8 cellular contexts compared by ENCODE assay signal in genomic region chr6:21586760-21587181, GRCh38. TPM values are rescaled to one million over a fixed set of nuclear protein-coding genes. Genes with fewer than 3 reads are reported as not detected.
DNase-seq lines count a peak whose midpoint lies in the region; ATAC-seq and TF ChIP-seq lines count a peak whose summit lies in the region.

No MANE protein-coding gene starts in this region.

- H3K4me1 Mint-ChIP-seq in activated CD8-positive, alpha-beta T cell treated with anti-CD3 and anti-CD28 coated beads for 36 hours (ENCODE audit: low read depth), result peaks cover 7% of the 10 kb centered on the region

- H3K4me3 Mint-ChIP-seq in activated CD8-positive, alpha-beta T cell treated with anti-CD3 and anti-CD28 coated beads for 36 hours, result peak overlapping the region; percentile 85

- H3K4me3 ChIP-seq in GM06990 (replicated peaks; ENCODE audit: low read depth, low read length) (peak overlapping the region; percentile 82), right atrium auricular region (peak overlapping the region; percentile 57 to 71), skeletal muscle tissue (ENCODE audit: low read length in 3 of 3) (peak overlapping the region; percentile 77 to 97 (median 95))

- intact Hi-C loops in activated CD8-positive, alpha-beta T cell treated with anti-CD3 and anti-CD28 coated beads for 36 hours (cut with micrococcal nuclease), result loop anchor here (5.0 kb wide), 2 partner anchors 149 to 1024 kb away; no protein-coding TSS in a partner anchor

- CTCF ChIA-PET in activated CD8-positive, alpha-beta T cell treated with anti-CD3 and anti-CD28 coated beads for 36 hours (lab: Charles Lee), result no interaction called here
- CTCF ChIA-PET in HEK293T (lab: Yijun Ruan, JAX), result no interaction called here

- no peak overlapping the region for H3K27ac Mint-ChIP-seq in activated CD8-positive, alpha-beta T cell treated with anti-CD3 and anti-CD28 coated beads for 36 hours

- peak; percentile 15 for ATAC-seq in HG02678 (IDR thresholded peaks at IDR 0.05; ENCODE audit: unreplicated experiment)
- no peak for ATAC-seq in activated CD8-positive, alpha-beta T cell treated with anti-CD3 and anti-CD28 coated beads for 36 hours

- H3K27me3 ChIP-seq in GM06990 (replicated peaks; ENCODE audit: control insufficient read depth, insufficient read depth, low read length) (no peaks in the 10 kb centered on the region), right atrium auricular region (no peaks in the 10 kb centered on the region), skeletal muscle tissue (ENCODE audit: control insufficient read depth in 3 of 3, insufficient read depth in 3 of 3, low read length in 3 of 3) (no peaks in the 10 kb centered on the region)

- no peak for TF ChIP-seq CTCF in GM06990 (IDR thresholded peaks at IDR 0.05; ENCODE audit: insufficient read depth, low read length, poor library complexity, severe bottlenecking)
- TF ChIP-seq CTCF in activated CD8-positive, alpha-beta T cell treated with anti-CD3 and anti-CD28 coated beads for 36 hours (IDR thresholded peaks at IDR 0.05), result no peak
- TF ChIP-seq CTCF in right atrium auricular region (IDR thresholded peaks at IDR 0.05), result no peak

- DNase-seq in GM06990 (ENCODE audit: extremely low read depth, insufficient read length), result no peak
- peak; percentile 2 for DNase-seq in activated CD8-positive, alpha-beta T cell treated with anti-CD3 and anti-CD28 coated beads for 36 hours
- DNase-seq in right atrium auricular region (ENCODE audit: low spot score), result peak; percentile 62
- DNase-seq in Kasumi-1 (lab: John Stamatoyannopoulos, UW), result no peak
- DNase-seq in AG08396 (ENCODE audit: low spot score), result no peak
- no peak for DNase-seq in HEK293T (ENCODE audit: extremely low spot score)

- H3K9me3 ChIP-seq in right atrium auricular region (peaks cover 0 to 10% of the 10 kb centered on the region in 2 donors), skeletal muscle tissue (ENCODE audit: control insufficient read depth in 3 of 3, low read length in 3 of 3) (peaks cover 0 to 2% (median 0%) of the 10 kb centered on the region in 3 donors)

- H3K4me1 ChIP-seq in right atrium auricular region (peaks cover 0 to 10% of the 10 kb centered on the region in 2 donors), skeletal muscle tissue (ENCODE audit: control insufficient read depth in 3 of 3, insufficient read depth in 3 of 3, low read length in 3 of 3) (peaks cover 6 to 20% (median 12%) of the 10 kb centered on the region in 3 donors)

- POLR2A ChIA-PET in activated CD8-positive, alpha-beta T cell treated with anti-CD3 and anti-CD28 coated beads for 36 hours (lab: Charles Lee), result no interaction called here
- POLR2A ChIA-PET in HEK293T (lab: Yijun Ruan, JAX), result interaction anchor here (1.0 to 1.9 kb wide), 3 partner anchors 9 to 215 kb away, joined by 3 to 5 read pairs (median 4); no protein-coding TSS in a partner anchor

- peak overlapping the region; percentile 80 to 98 (median 95) for H3K9ac ChIP-seq in skeletal muscle tissue (ENCODE audit: low read depth in 1 of 3, low read length in 3 of 3)

- H3K27ac ChIP-seq in right atrium auricular region (peak overlapping the region; percentile 89 to 92), skeletal muscle tissue (ENCODE audit: low read depth, low read length) (peak overlapping the region; percentile 90)

- H3K36me3 Mint-ChIP-seq in activated CD8-positive, alpha-beta T cell treated with anti-CD3 and anti-CD28 coated beads for 36 hours (ENCODE audit: low read depth), result peaks cover 2% of the 10 kb centered on the region

- peaks cover 6% of the 10 kb centered on the region for H3K9me3 Mint-ChIP-seq in activated CD8-positive, alpha-beta T cell treated with anti-CD3 and anti-CD28 coated beads for 36 hours

- H3K27me3 Mint-ChIP-seq in activated CD8-positive, alpha-beta T cell treated with anti-CD3 and anti-CD28 coated beads for 36 hours, result peaks cover 36% of the 10 kb centered on the region

- no peaks in the 10 kb centered on the region for H3K36me3 ChIP-seq in GM06990 (ENCODE audit: control insufficient read depth, insufficient read depth, low read length)
- no peaks in the 10 kb centered on the region for H3K36me3 ChIP-seq in right atrium auricular region
- no peaks in the 10 kb centered on the region for H3K36me3 ChIP-seq in skeletal muscle tissue (ENCODE audit: control insufficient read depth in 3 of 3, insufficient read depth in 3 of 3, low read length in 3 of 3)

TF ChIP-seq in HEK293T, 16 proteins besides CTCF, POLR2A, EP300 and RAD21:
- TF ChIP-seq PKNOX1 (IDR thresholded peaks at IDR 0.05) (no peak), LEF1 (IDR thresholded peaks at IDR 0.05; ENCODE audit: borderline replicate concordance) (no peak), ZNF384 (IDR thresholded peaks at IDR 0.05) (no peak), FOXM1 (IDR thresholded peaks at IDR 0.05; ENCODE audit: borderline replicate concordance) (no peak), CTBP1 (IDR thresholded peaks at IDR 0.05; ENCODE audit: borderline replicate concordance) (no peak), TARDBP (IDR thresholded peaks at IDR 0.05) (no peak), SP1 (IDR thresholded peaks at IDR 0.05) (no peak)

RNA-seq across cellular contexts. Expression of gene SOX4, which starts 6.8 kb away (rescaled TPM):
- total RNA-seq in activated CD8-positive, alpha-beta T cell treated with anti-CD3 and anti-CD28 coated beads for 36 hours, result 1 to 10 TPM; 1.6 TPM
- total RNA-seq in right atrium auricular region (1 to 10 TPM; 3.1 to 5.1 TPM), skeletal muscle tissue (46.4 TPM)

Comparison
In these comparisons a context has a peak if more than half of its experiments do, and no peak if none do; other contexts are left out.
1. DNase-seq: peak in activated CD8-positive, alpha-beta T cell treated with anti-CD3 and anti-CD28 coated beads for 36 hours (single experiment) and right atrium auricular region (single experiment); none in GM06990 (single experiment), Kasumi-1 (0 of 2), AG08396 (single experiment) and HEK293T (single experiment).
2. Peak in every context shown above with its lines, with median percentiles within 50 percentile points of each other: H3K4me3 ChIP-seq.